In genomic region chr1:151242442-151242841, GRCh38 we compare ENCODE assay signal across 1 cellular context.
TF ChIP-seq lines count a peak whose summit lies in the region.

No MANE protein-coding gene starts in this region.

TF ChIP-seq in K562, 482 proteins besides CTCF, POLR2A, EP300 and RAD21:
- TF ChIP-seq GTF2E2 (tag; IDR thresholded peaks at IDR 0.05) (no peak), SMAD2 (IDR thresholded peaks at IDR 0.05; ENCODE audit: low read depth, low read length) (no peak), ZNF785 (CRISPR knock-in tag; IDR thresholded peaks at IDR 0.05) (no peak), ZBTB40 (IDR thresholded peaks at IDR 0.05) (no peak), ZBTB40 (CRISPR knock-in tag; IDR thresholded peaks at IDR 0.05) (no peak), SIN3B (IDR thresholded peaks at IDR 0.05; ENCODE audit: low read depth) (no peak), CEBPB (tag; IDR thresholded peaks at IDR 0.05) (peak; percentile 54; the same call in 1 of the 2 replicates), MAX (CRISPR knock-in tag; IDR thresholded peaks at IDR 0.05) (no peak), CEBPG (CRISPR knock-in tag; IDR thresholded peaks at IDR 0.05) (no peak), CEBPG (tag; conservative IDR thresholded peaks at IDR 0.05 in 1 of 2, IDR thresholded peaks at IDR 0.05 in 1 of 2) (peak; percentile 62 to 76; a peak in 3 of 4 replicates), HOXB6 (CRISPR knock-in tag; IDR thresholded peaks at IDR 0.05; ENCODE audit: borderline replicate concordance) (no peak), ATF7 (IDR thresholded peaks at IDR 0.05) (no peak), NUFIP1 (IDR thresholded peaks at IDR 0.05; ENCODE audit: partially characterized antibody) (no peak), CHCHD3 (CRISPR knock-in tag; IDR thresholded peaks at IDR 0.05) (no peak)
- TF ChIP-seq, protein P1, sequence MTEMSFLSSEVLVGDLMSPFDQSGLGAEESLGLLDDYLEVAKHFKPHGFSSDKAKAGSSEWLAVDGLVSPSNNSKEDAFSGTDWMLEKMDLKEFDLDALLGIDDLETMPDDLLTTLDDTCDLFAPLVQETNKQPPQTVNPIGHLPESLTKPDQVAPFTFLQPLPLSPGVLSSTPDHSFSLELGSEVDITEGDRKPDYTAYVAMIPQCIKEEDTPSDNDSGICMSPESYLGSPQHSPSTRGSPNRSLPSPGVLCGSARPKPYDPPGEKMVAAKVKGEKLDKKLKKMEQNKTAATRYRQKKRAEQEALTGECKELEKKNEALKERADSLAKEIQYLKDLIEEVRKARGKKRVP (CRISPR knock-in tag; IDR thresholded peaks at IDR 0.05): no peak
- TF ChIP-seq, protein P2, sequence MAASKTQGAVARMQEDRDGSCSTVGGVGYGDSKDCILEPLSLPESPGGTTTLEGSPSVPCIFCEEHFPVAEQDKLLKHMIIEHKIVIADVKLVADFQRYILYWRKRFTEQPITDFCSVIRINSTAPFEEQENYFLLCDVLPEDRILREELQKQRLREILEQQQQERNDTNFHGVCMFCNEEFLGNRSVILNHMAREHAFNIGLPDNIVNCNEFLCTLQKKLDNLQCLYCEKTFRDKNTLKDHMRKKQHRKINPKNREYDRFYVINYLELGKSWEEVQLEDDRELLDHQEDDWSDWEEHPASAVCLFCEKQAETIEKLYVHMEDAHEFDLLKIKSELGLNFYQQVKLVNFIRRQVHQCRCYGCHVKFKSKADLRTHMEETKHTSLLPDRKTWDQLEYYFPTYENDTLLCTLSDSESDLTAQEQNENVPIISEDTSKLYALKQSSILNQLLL (CRISPR knock-in tag; IDR thresholded peaks at IDR 0.05; ENCODE audit: borderline replicate concordance): no peak
- TF ChIP-seq, protein P3, sequence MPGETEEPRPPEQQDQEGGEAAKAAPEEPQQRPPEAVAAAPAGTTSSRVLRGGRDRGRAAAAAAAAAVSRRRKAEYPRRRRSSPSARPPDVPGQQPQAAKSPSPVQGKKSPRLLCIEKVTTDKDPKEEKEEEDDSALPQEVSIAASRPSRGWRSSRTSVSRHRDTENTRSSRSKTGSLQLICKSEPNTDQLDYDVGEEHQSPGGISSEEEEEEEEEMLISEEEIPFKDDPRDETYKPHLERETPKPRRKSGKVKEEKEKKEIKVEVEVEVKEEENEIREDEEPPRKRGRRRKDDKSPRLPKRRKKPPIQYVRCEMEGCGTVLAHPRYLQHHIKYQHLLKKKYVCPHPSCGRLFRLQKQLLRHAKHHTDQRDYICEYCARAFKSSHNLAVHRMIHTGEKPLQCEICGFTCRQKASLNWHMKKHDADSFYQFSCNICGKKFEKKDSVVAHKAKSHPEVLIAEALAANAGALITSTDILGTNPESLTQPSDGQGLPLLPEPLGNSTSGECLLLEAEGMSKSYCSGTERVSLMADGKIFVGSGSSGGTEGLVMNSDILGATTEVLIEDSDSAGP (CRISPR knock-in tag; IDR thresholded peaks at IDR 0.05): no peak
